27 cellular contexts compared by ENCODE assay signal in the genomic region with DNA sequence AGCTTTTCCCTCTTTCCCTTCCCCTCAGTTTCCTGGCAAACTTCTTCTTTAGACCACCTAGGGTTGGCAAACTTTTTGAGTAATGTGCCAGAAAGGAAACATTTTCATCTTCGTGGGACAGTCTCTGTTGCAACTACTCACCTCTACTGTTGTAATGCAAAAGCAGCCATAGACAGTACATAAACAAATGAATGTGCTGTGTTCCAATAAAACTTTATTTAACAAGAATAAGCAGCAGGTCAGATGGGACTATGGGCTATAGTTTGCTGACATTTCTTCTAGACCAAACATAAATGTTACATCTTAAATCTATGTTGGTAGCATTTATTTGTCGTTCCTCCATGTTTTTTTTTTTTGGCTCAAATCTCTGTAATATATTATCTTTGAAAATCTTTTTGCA.
"Had no signal": no experiment of that assay in that cellular context is flagged by ENCODE, and none has a peak within 500 bp of the region (broad histone marks: within the 10 kb centered on the region; RNA-seq: fewer than 3 reads in every experiment).

No MANE protein-coding gene starts in this region.

- H3K36me3 ChIP-seq: stomach, suprapubic skin, thoracic aorta, thyroid gland, tibial artery, tibial nerve, transverse colon, upper lobe of left lung, upper lobe of right lung, uterus, vagina had no signal

- DNase-seq: stimulated activated CD4-positive, alpha-beta T cell treated with anti-CD3 and anti-CD28 coated beads, Interleukin-2, amount 100 ng/mL, for 48 hours; stimulated activated CD4-positive, alpha-beta T cell treated with anti-CD3 and anti-CD28 coated beads, Interleukin-4, amount 100 ng/mL, for 1 hour; stimulated activated CD4-positive, alpha-beta T cell treated with anti-CD3 and anti-CD28 coated beads, Interleukin-4, amount 100 ng/mL, for 24 hours; stimulated activated CD4-positive, alpha-beta T cell treated with anti-CD3 and anti-CD28 coated beads, Interleukin-4, amount 100 ng/mL, for 4 hours; stimulated activated CD8-positive, alpha-beta memory T cell treated with anti-CD3 and anti-CD28 coated beads, Interleukin-4, amount 100 ng/mL, for 48 hours; stimulated activated naive B cell treated with anti-CD40 and anti-IgM and Interleukin-4, amounts not matched to agents 10 μg/mL and 1 μg/mL and 100 μg/mL, for 72 hours; stimulated activated naive CD4-positive, alpha-beta T cell; stimulated activated naive CD4-positive, alpha-beta T cell treated with Interleukin-2 at 50 U/mL for 16 hours; stimulated activated naive CD8-positive, alpha-beta T cell treated with anti-CD3 and anti-CD28 coated beads, Interleukin-15, amount 100 ng/mL, for 72 hours; stimulated activated naive CD8-positive, alpha-beta T cell treated with anti-CD3 and anti-CD28 coated beads, Interleukin-15, Interleukin-2, amounts not matched to agents 100 U/mL and 50 U/mL, for 24 hours; stomach; substantia nigra; testis; thyroid gland; tibial artery; transverse colon; trophoblast cell; upper lobe of left lung; upper lobe of right lung; uterus had no signal

- H3K27ac ChIP-seq: stomach, suprapubic skin, testis, thoracic aorta, thyroid gland, tibial artery, tibial nerve, transverse colon, upper lobe of left lung, upper lobe of right lung, uterus, vagina had no signal

- H3K9me3 ChIP-seq: stomach, suprapubic skin, testis, thoracic aorta, thyroid gland, tibial artery, tibial nerve, transverse colon, upper lobe of left lung, upper lobe of right lung, uterus, vagina had no signal

- H3K4me3 ChIP-seq: stomach, suprapubic skin, testis, thoracic aorta, thyroid gland, tibial artery, tibial nerve, transverse colon, upper lobe of left lung, upper lobe of right lung, uterus, vagina had no signal

- H3K4me1 ChIP-seq: stomach, suprapubic skin, testis, thyroid gland, tibial artery, tibial nerve, transverse colon, upper lobe of left lung, upper lobe of right lung, uterus, vagina had no signal

- ATAC-seq: stimulated activated effector memory CD8-positive, alpha-beta T cell treated with anti-CD3 and anti-CD28 coated beads, Interleukin-12 subunit alpha, Interleukin-12 subunit beta, amount 100 ng/mL, for 72 hours; stimulated activated memory B cell treated with anti-CD40 and anti-IgM and Interleukin-4, amounts not matched to agents 10 μg/mL and 1 μg/mL and 100 μg/mL, for 72 hours; stimulated activated naive B cell treated with anti-CD40 and anti-IgM and Interleukin-4, amounts not matched to agents 10 μg/mL and 1 μg/mL and 100 μg/mL, for 72 hours; stimulated activated naive CD8-positive, alpha-beta T cell treated with anti-CD3 and anti-CD28 coated beads, Interleukin-15, amount 100 ng/mL, for 72 hours; stimulated activated naive CD8-positive, alpha-beta T cell treated with anti-CD3 and anti-CD28 coated beads, Interleukin-15, Interleukin-2, amounts not matched to agents 100 U/mL and 50 U/mL, for 24 hours; upper lobe of right lung had no signal

- FAIRE-seq: urothelium cell line had no signal

- H3K27me3 ChIP-seq: stomach, suprapubic skin, testis, thyroid gland, tibial artery, tibial nerve, transverse colon, upper lobe of left lung, upper lobe of right lung, uterus, vagina had no signal
